ENCODE assay signal across 21 cellular contexts in the genomic region with DNA sequence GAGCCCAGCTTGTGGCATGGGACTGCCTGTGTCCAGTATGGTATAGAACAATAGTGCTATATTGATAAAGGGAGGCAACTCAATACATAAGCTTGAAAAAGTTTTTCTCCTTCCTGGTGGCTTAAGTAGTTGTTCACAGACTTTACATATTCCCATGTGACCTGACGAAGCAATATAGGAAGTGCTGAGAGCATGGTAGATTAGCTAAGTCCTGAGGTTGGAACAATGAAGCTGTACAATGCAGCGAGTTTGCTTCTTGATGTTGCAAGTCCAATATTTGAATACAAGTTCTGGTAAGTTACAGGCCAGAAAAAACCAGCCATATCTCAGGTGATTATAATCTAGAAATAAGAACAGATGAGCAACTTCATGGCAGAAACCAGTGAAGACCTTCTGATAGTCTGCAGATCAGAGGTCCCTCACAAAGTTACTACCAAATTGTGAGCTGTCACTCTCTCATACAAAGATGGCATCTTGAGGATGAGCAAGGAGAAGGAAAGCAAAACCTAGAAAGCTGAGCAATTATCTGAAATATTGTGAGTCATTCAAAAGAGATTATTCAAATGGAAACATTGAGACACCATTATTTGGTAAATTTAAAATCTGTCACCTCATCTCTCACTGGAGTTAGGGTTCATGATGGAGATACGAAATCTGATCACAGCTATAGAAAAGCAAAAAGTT.
DNase-seq lines count a peak whose midpoint lies in the region; ATAC-seq and TF ChIP-seq lines count a peak whose summit lies in the region.
"Had no signal": no experiment of that assay in that cellular context is flagged by ENCODE, and none has a peak within 500 bp of the region (broad histone marks: within the 10 kb centered on the region; RNA-seq: fewer than 3 reads in every experiment).

No MANE protein-coding gene starts in this region.

- no peaks in the 10 kb centered on the region for H3K9me3 ChIP-seq in OCI-LY7 (ENCODE audit: low read length)
- H3K9me3 ChIP-seq in gastrocnemius medialis: no peaks in the 10 kb centered on the region
- H3K9me3 ChIP-seq: transverse colon had no signal

- H3K27me3 ChIP-seq in gastrocnemius medialis: no peaks in the 10 kb centered on the region
- H3K27me3 ChIP-seq: transverse colon had no signal

- no peak for TF ChIP-seq POLR2A in gastrocnemius medialis (IDR thresholded peaks at IDR 0.05)

- no peaks in the 10 kb centered on the region for H3K79me2 ChIP-seq in OCI-LY7 (ENCODE audit: insufficient read depth, low read depth, low read length)

- H3K4me1 ChIP-seq in OCI-LY7 (ENCODE audit: insufficient read depth, low read length, poor library complexity, severe bottlenecking): no peaks in the 10 kb centered on the region
- H3K4me1 ChIP-seq in gastrocnemius medialis: no peaks in the 10 kb centered on the region
- H3K4me1 ChIP-seq: transverse colon had no signal

- peak overlapping the region in 1 of 6 donors; percentile 47 for H3K27ac Mint-ChIP-seq in naive B cell
- H3K27ac Mint-ChIP-seq: GM23338, WTC11 had no signal

- H3K9me2 ChIP-seq in OCI-LY7 (ENCODE audit: insufficient read depth, low read length): no peaks in the 10 kb centered on the region

- H3K4me3 Mint-ChIP-seq in naive B cell: peak overlapping the region in 1 of 8 donors; percentile 6
- H3K4me3 Mint-ChIP-seq: GM23338, WTC11 had no signal

- in situ Hi-C loops in gastrocnemius medialis (cut with MboI; ENCODE audit: low sequenced_read_pairs in 4 of 4): no loop called here

- H4K20me1 ChIP-seq in OCI-LY7 (ENCODE audit: insufficient read depth, low read length): no peaks in the 10 kb centered on the region

- ATAC-seq in GM18858 (IDR thresholded peaks at IDR 0.05; ENCODE audit: unreplicated experiment) (peak; percentile 84), naive B cell (ENCODE audit: low read depth in 2 of 2) (peak; percentile 72 to 78), gastrocnemius medialis (no peak), GM18868 (IDR thresholded peaks at IDR 0.05; ENCODE audit: unreplicated experiment) (no peak)
- ATAC-seq: GM23338; HepG2; left ventricle myocardium superior; naive thymus-derived CD8-positive, alpha-beta T cell; SK-N-SH treated with all-trans-retinoic acid at 6 μM for 48 hours; WTC11 had no signal

- no peak for TF ChIP-seq CTCF in OCI-LY7 (conservative IDR thresholded peaks at IDR 0.05; ENCODE audit: low read length)
- TF ChIP-seq CTCF in gastrocnemius medialis (IDR thresholded peaks at IDR 0.05 in 4 of 5, conservative IDR thresholded peaks at IDR 0.05 in 1 of 5): no peak

- H3K4me3 ChIP-seq in OCI-LY7 (ENCODE audit: low read depth, low read length, poor library complexity, severe bottlenecking): no peak overlapping the region
- H3K4me3 ChIP-seq in gastrocnemius medialis: no peak overlapping the region
- H3K4me3 ChIP-seq: GM23338, transverse colon had no signal

- no TSS peak for BruUV-seq in OCI-LY7 (replicated peaks; lab: Mats Ljungman, UMichigan)

- no peak overlapping the region for H3K4me2 ChIP-seq in OCI-LY7 (ENCODE audit: low read length)
- H3K4me2 ChIP-seq: GM23338 had no signal

- peak; percentile 46 for DNase-seq in NOMO-1 treated with DMSO at 0.1 percent for 48 hours (lab: John Stamatoyannopoulos, UW; ENCODE audit: unreplicated experiment)
- DNase-seq in NOMO-1 treated with dmso at 0.1 percent for 144 hours (lab: John Stamatoyannopoulos, UW; ENCODE audit: unreplicated experiment): no peak
- no peak for DNase-seq in OCI-LY7 (ENCODE audit: low spot score)
- DNase-seq in naive B cell: peak; percentile 15
- no peak for DNase-seq in gastrocnemius medialis
- no peak for DNase-seq in NCI-H2029 treated with DMSO at 0.1 percent for 48 hours (lab: John Stamatoyannopoulos, UW)
- DNase-seq: activated effector memory CD4-positive, alpha-beta T cell treated with Interleukin-2 at 50 U/mL for 16 hours; effector CD8-positive, alpha-beta T cell; EL; left ventricle myocardium superior; naive thymus-derived CD8-positive, alpha-beta T cell; OCI-M1; stimulated activated CD8-positive, alpha-beta memory T cell treated with anti-CD3 and anti-CD28 coated beads, Interleukin-4, amount 100 ng/mL, for 48 hours; transverse colon had no signal

- H3K4me1 Mint-ChIP-seq in naive B cell: peaks cover 16 to 20% (median 17%) of the 10 kb centered on the region in 3 donors

- peak overlapping the region; percentile 30; the same call in 1 of the 2 replicates for H2AFZ ChIP-seq in OCI-LY7 (ENCODE audit: low read length)
- H2AFZ ChIP-seq: GM23338 had no signal

- no peaks in the 10 kb centered on the region for H3K27me3 Mint-ChIP-seq in naive B cell
- H3K27me3 Mint-ChIP-seq: naive thymus-derived CD8-positive, alpha-beta T cell had no signal

- POLR2A ChIA-PET in OCI-LY7 (lab: Charles Lee): interaction anchor here (0.6 to 1.0 kb wide), 4 partner anchors 10 to 247 kb away, joined by 3 read pairs; no protein-coding TSS in a partner anchor

- H3K27ac ChIP-seq in OCI-LY7 (ENCODE audit: low read depth, low read length, poor library complexity, severe bottlenecking): no peak overlapping the region
- no peak overlapping the region for H3K27ac ChIP-seq in gastrocnemius medialis
- H3K27ac ChIP-seq: 22Rv1, transverse colon had no signal

- intact Hi-C loops in OCI-LY7 (cut with micrococcal nuclease; ENCODE audit: unreplicated experiment) (no loop called here), gastrocnemius medialis (cut with DNase I; ENCODE audit: low total_unique reads) (no loop called here)

- no peaks in the 10 kb centered on the region for H3K36me3 Mint-ChIP-seq in naive B cell

- CTCF ChIA-PET in OCI-LY7 (lab: Charles Lee; ENCODE audit: unreplicated experiment): no interaction called here

- H3K9me3 Mint-ChIP-seq in naive B cell: no peaks in the 10 kb centered on the region
- H3K9me3 Mint-ChIP-seq: GM23338 had no signal

- no peaks in the 10 kb centered on the region for H3K36me3 ChIP-seq in OCI-LY7 (ENCODE audit: insufficient read depth, low read length)
- no peaks in the 10 kb centered on the region for H3K36me3 ChIP-seq in gastrocnemius medialis
- H3K36me3 ChIP-seq: transverse colon had no signal

Comparison
In these comparisons a context has a peak if more than half of its experiments do, and no peak if none do; other contexts are left out.
1. DNase-seq: peak in NOMO-1 treated with DMSO at 0.1 percent for 48 hours (single experiment) and naive B cell (single experiment); none in NOMO-1 treated with dmso at 0.1 percent for 144 hours (single experiment), OCI-LY7 (single experiment), gastrocnemius medialis (0 of 2) and NCI-H2029 treated with DMSO at 0.1 percent for 48 hours (single experiment).
2. ATAC-seq: peak in GM18858 (single experiment) and naive B cell (2 of 2); none in gastrocnemius medialis (0 of 2) and GM18868 (single experiment).